17 cellular contexts compared by ENCODE assay signal in the genomic region with DNA sequence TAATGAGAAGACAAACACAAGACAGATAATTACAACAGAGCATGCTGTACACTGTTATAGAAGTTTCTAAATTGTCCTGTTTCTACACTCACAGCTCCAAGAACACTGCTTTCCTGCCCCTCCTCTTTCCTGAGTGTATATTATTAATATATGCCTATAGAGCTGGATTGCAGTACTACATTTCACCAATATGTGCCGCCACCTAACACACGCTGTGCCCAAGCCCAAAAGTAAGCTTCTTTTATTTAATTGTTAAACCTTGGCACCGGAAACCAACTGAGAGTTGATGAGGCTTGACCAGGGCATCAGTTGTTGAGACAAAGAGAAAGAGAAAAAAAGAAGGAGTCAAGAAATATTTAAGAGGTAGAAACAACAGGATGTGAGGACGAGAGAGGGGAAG. TPM values are rescaled to one million over a fixed set of nuclear protein-coding genes. Genes with fewer than 3 reads are reported as not detected.
DNase-seq lines count a peak whose midpoint lies in the region; ATAC-seq and TF ChIP-seq lines count a peak whose summit lies in the region.
"Had no signal": no experiment of that assay in that cellular context is flagged by ENCODE, and none has a peak within 500 bp of the region (broad histone marks: within the 10 kb centered on the region; RNA-seq: fewer than 3 reads in every experiment).

No MANE protein-coding gene starts in this region.

- H3K4me1 Mint-ChIP-seq in WTC11 (peaks cover 5% of the 10 kb centered on the region), neural progenitor cell (no peaks in the 10 kb centered on the region)
- no peaks in the 10 kb centered on the region for H3K4me1 Mint-ChIP-seq in activated CD8-positive, alpha-beta T cell treated with anti-CD3 and anti-CD28 coated beads, Interleukin-2, amount 10 ng/mL, durations not matched to agents 7 days and 5 days (ENCODE audit: low read depth)

- H3K4me3 Mint-ChIP-seq in WTC11 (no peak overlapping the region), neural progenitor cell (no peak overlapping the region)
- no peak overlapping the region for H3K4me3 Mint-ChIP-seq in activated CD8-positive, alpha-beta T cell treated with anti-CD3 and anti-CD28 coated beads, Interleukin-2, amount 10 ng/mL, durations not matched to agents 7 days and 5 days
- H3K4me3 Mint-ChIP-seq: T-helper 2 cell treated with Interferon-gamma antibody and Interleukin-4, amounts not matched to agents 5 μg/mL and 100 μg/mL, for 36 hours had no signal

- H3K4me3 ChIP-seq in DND-41 (ENCODE audit: low read depth in 1 of 2, low read length in 2 of 2) (no peak overlapping the region), neural progenitor cell (no peak overlapping the region), aorta (ENCODE audit: low read length in 2 of 2) (no peak overlapping the region)

- intact Hi-C loops in aorta (cut with DNase I): no loop called here

- no peak for DNase-seq in DND-41
- no peak for DNase-seq in WTC11 (ENCODE audit: low spot score)
- DNase-seq in neural progenitor cell (ENCODE audit: low spot score): no peak
- no peak for DNase-seq in activated CD8-positive, alpha-beta T cell treated with anti-CD3 and anti-CD28 coated beads, Interleukin-2, amount 10 ng/mL, durations not matched to agents 7 days and 5 days
- no peak for DNase-seq in SKM-1 treated with dmso at 0.1 percent for 144 hours (lab: John Stamatoyannopoulos, UW; ENCODE audit: unreplicated experiment)
- no peak for DNase-seq in aorta
- DNase-seq: ACHN, AML-193, GF-D8, HCEC 1CT, MV-4-11, NCI-H1417, NCI-H187 had no signal

- ATAC-seq in DND-41 (ENCODE audit: insufficient read depth, low read depth) (no peak), WTC11 (no peak), aorta (ENCODE audit: low FRiP score) (no peak)
- ATAC-seq in activated CD8-positive, alpha-beta T cell treated with anti-CD3 and anti-CD28 coated beads, Interleukin-2, amount 10 ng/mL, durations not matched to agents 7 days and 5 days: no peak
- ATAC-seq: Right ventricle myocardium inferior had no signal

- CTCF ChIA-PET in WTC11 (lab: Charles Lee): interaction anchor here (0.6 to 1.7 kb wide), 9 partner anchors 10 to 1343 kb away, joined by 3 to 8 read pairs (median 4); no protein-coding TSS in a partner anchor
- CTCF ChIA-PET in activated CD8-positive, alpha-beta T cell treated with anti-CD3 and anti-CD28 coated beads, Interleukin-2, amount 10 ng/mL, durations not matched to agents 7 days and 5 days (lab: Charles Lee): no interaction called here

- peak; percentile 45 for TF ChIP-seq CTCF in DND-41 (IDR thresholded peaks at IDR 0.05; ENCODE audit: borderline replicate concordance, extremely low read depth, low read length, poor library complexity, severe bottlenecking)
- peak; percentile 13; the same call in 1 of the 2 replicates for TF ChIP-seq CTCF in LNCAP (IDR thresholded peaks at IDR 0.05)
- 0 out of 2 replicates have a peak, but pooled peaks have one; percentile 14 for TF ChIP-seq CTCF in WTC11 (IDR thresholded peaks at IDR 0.05)
- TF ChIP-seq CTCF in neural progenitor cell (IDR thresholded peaks at IDR 0.05): peak; percentile 14

- H3K79me2 ChIP-seq in DND-41 (ENCODE audit: insufficient read depth, low read length) (no peaks in the 10 kb centered on the region), neural progenitor cell (ENCODE audit: low read depth) (no peaks in the 10 kb centered on the region)

- no peaks in the 10 kb centered on the region for H3F3A ChIP-seq in neural progenitor cell (ENCODE audit: low read depth)

- WGBS in aorta, 2 donors: 95 to 98% methylated on average over 4 of the region's 4 CpGs

- H3K9me3 ChIP-seq in DND-41 (ENCODE audit: insufficient read depth, low read length, severe bottlenecking) (no peaks in the 10 kb centered on the region), neural progenitor cell (ENCODE audit: low read depth) (no peaks in the 10 kb centered on the region), aorta (ENCODE audit: control insufficient read depth, low read length) (no peaks in the 10 kb centered on the region)

- H3K27me3 ChIP-seq in DND-41 (ENCODE audit: insufficient read depth, low read length, poor library complexity) (peaks cover 3% of the 10 kb centered on the region), neural progenitor cell (no peaks in the 10 kb centered on the region), aorta (ENCODE audit: control insufficient read depth in 1 of 2, insufficient read depth in 2 of 2, low read length in 1 of 2) (no peaks in the 10 kb centered on the region)

- H3K9ac ChIP-seq in DND-41 (ENCODE audit: low read depth, low read length) (no peak overlapping the region), neural progenitor cell (no peak overlapping the region)

- H3K4me2 ChIP-seq in DND-41 (ENCODE audit: insufficient read depth, low read length) (no peak overlapping the region), neural progenitor cell (no peak overlapping the region)

- H4K20me1 ChIP-seq in DND-41 (ENCODE audit: insufficient read depth, low read length) (no peaks in the 10 kb centered on the region), neural progenitor cell (ENCODE audit: low read depth) (no peaks in the 10 kb centered on the region)

- H3K27me3 Mint-ChIP-seq in WTC11 (ENCODE audit: low read depth) (peaks cover 10% of the 10 kb centered on the region), neural progenitor cell (ENCODE audit: insufficient read depth, low read depth) (peaks cover 2% of the 10 kb centered on the region)
- H3K27me3 Mint-ChIP-seq in activated CD8-positive, alpha-beta T cell treated with anti-CD3 and anti-CD28 coated beads, Interleukin-2, amount 10 ng/mL, durations not matched to agents 7 days and 5 days (ENCODE audit: low read depth): no peaks in the 10 kb centered on the region

- H3K9me3 Mint-ChIP-seq in WTC11 (peaks cover 17% of the 10 kb centered on the region), neural progenitor cell (no peaks in the 10 kb centered on the region)
- no peaks in the 10 kb centered on the region for H3K9me3 Mint-ChIP-seq in activated CD8-positive, alpha-beta T cell treated with anti-CD3 and anti-CD28 coated beads, Interleukin-2, amount 10 ng/mL, durations not matched to agents 7 days and 5 days (ENCODE audit: insufficient read depth)

- H3K27ac ChIP-seq in DND-41 (ENCODE audit: low read length): no peak overlapping the region
- no peak overlapping the region for H3K27ac ChIP-seq in neural progenitor cell
- H3K27ac ChIP-seq in aorta (ENCODE audit: low read depth in 1 of 2, low read length in 2 of 2): no peak overlapping the region

- H3K27ac Mint-ChIP-seq in WTC11 (no peak overlapping the region), neural progenitor cell (no peak overlapping the region)
- no peak overlapping the region for H3K27ac Mint-ChIP-seq in activated CD8-positive, alpha-beta T cell treated with anti-CD3 and anti-CD28 coated beads, Interleukin-2, amount 10 ng/mL, durations not matched to agents 7 days and 5 days
- H3K27ac Mint-ChIP-seq: T-helper 2 cell treated with Interferon-gamma antibody and Interleukin-4, amounts not matched to agents 5 μg/mL and 100 μg/mL, for 36 hours had no signal

- H3K4me1 ChIP-seq in DND-41 (ENCODE audit: insufficient read depth, low read length) (no peaks in the 10 kb centered on the region), neural progenitor cell (no peaks in the 10 kb centered on the region), aorta (ENCODE audit: control insufficient read depth in 1 of 2, insufficient read depth in 2 of 2, low read length in 2 of 2) (no peaks in the 10 kb centered on the region)

- H3K36me3 Mint-ChIP-seq in WTC11 (no peaks in the 10 kb centered on the region), neural progenitor cell (no peaks in the 10 kb centered on the region)
- no peaks in the 10 kb centered on the region for H3K36me3 Mint-ChIP-seq in activated CD8-positive, alpha-beta T cell treated with anti-CD3 and anti-CD28 coated beads, Interleukin-2, amount 10 ng/mL, durations not matched to agents 7 days and 5 days (ENCODE audit: low read depth)

- H3K36me3 ChIP-seq in DND-41 (ENCODE audit: insufficient read depth, low read length) (no peaks in the 10 kb centered on the region), neural progenitor cell (no peaks in the 10 kb centered on the region), aorta (ENCODE audit: control insufficient read depth in 1 of 2, insufficient read depth in 2 of 2, low read length in 1 of 2) (no peaks in the 10 kb centered on the region)

- H2AFZ ChIP-seq in DND-41 (ENCODE audit: low read depth, low read length) (no peak overlapping the region), neural progenitor cell (replicated peaks) (no peak overlapping the region)

- POLR2A ChIA-PET in WTC11 (lab: Charles Lee): no interaction called here
- POLR2A ChIA-PET in activated CD8-positive, alpha-beta T cell treated with anti-CD3 and anti-CD28 coated beads, Interleukin-2, amount 10 ng/mL, durations not matched to agents 7 days and 5 days (lab: Charles Lee): no interaction called here

TF ChIP-seq in WTC11, 78 proteins besides CTCF, POLR2A, EP300 and RAD21 (continues in another document):
- TF ChIP-seq, protein P1, sequence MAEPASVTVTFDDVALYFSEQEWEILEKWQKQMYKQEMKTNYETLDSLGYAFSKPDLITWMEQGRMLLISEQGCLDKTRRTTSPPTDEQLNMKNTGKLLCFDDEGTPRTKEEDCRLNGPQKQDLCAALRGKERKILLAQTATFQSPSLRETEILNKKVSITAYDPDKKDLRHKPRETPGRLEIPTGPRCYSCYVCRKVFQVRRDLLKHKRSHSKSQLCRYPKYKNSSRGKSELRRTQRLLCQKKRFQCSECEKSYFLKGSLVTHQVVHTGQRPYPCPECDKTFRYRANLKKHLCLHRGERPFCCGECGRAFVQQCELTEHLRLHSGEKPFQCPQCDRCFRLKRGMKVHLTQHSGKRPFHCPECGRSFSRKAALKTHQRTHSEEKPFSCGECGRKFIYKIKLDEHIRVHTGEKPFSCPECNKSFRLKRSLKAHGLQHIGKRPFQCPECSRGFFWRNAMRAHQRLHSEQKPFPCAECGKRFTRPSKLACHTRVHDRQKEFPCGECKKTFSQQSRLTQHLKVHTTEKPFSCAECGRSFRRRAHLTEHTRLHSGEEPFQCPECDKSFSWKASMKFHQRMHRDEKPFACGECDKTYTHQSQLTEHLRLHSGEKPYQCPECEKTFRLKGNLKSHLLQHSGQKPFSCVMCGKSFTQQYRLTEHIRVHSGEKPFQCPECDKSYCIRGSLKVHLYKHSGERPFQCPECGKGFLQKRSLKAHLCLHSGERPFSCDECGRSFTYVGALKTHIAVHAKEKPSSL (CRISPR knock-in tag; conservative IDR thresholded peaks at IDR 0.05): no peak
- no peak for TF ChIP-seq NR3C1 (CRISPR knock-in tag; conservative IDR thresholded peaks at IDR 0.05; ENCODE audit: low read depth)

RNA-seq across cellular contexts. Expression of a gene that starts 16.0 kb away (rescaled TPM):
- total RNA-seq in WTC11 (2021) (0.89 to 1.1 TPM (median 1.0 TPM) in 3 replicates), neural progenitor cell (ENCODE audit: low replicate concordance) (0.37 and 1.1 TPM in 2 replicates), aorta (under 1 TPM; 0.18 to 0.19 TPM)
- total RNA-seq in activated CD8-positive, alpha-beta T cell treated with anti-CD3 and anti-CD28 coated beads, Interleukin-2, amount 10 ng/mL, durations not matched to agents 7 days and 5 days: not detected
- polyA plus RNA-seq in aorta: under 1 TPM in 1 of 2 donors, not detected in 1; 0.03 TPM
- total RNA-seq: SK-MEL-5 had no signal
